Comparison of ENCODE assay signal across 8 cellular contexts in genomic region chr2:186575302-186575701, GRCh38. TPM values are rescaled to one million over a fixed set of nuclear protein-coding genes. Genes with fewer than 3 reads are reported as not detected.
A peak's percentile ranks its signal among the peaks of the same experiment; 100 is the strongest.
DNase-seq lines count a peak whose midpoint lies in the region; ATAC-seq and TF ChIP-seq lines count a peak whose summit lies in the region.

No MANE protein-coding gene starts in this region.

- no peaks in the 10 kb centered on the region for H3K27me3 ChIP-seq in SJCRH30
- no peaks in the 10 kb centered on the region for H3K27me3 ChIP-seq in sigmoid colon
- H3K27me3 ChIP-seq in H7 (ENCODE audit: control insufficient read depth, insufficient read depth, low read length): no peaks in the 10 kb centered on the region

- no peak for TF ChIP-seq CTCF in fibroblast of the aortic adventitia (IDR thresholded peaks at IDR 0.05; ENCODE audit: insufficient read depth, low read length)
- TF ChIP-seq CTCF in sigmoid colon (IDR thresholded peaks at IDR 0.05): no peak

- H3K9me3 ChIP-seq in SJCRH30 (replicated peaks) (no peaks in the 10 kb centered on the region), sigmoid colon (no peaks in the 10 kb centered on the region)

- 13 to 21% methylated on average over 1 of the region's 1 CpG for WGBS in sigmoid colon, 2 donors

- H3K27ac ChIP-seq in SJCRH30 (peak overlapping the region; percentile 15), sigmoid colon (peak overlapping the region in 3 of 4 donors; percentile 51 to 74 (median 59))

- no peak overlapping the region for H3K4me3 ChIP-seq in SJCRH30
- H3K4me3 ChIP-seq in fibroblast of the aortic adventitia (ENCODE audit: low read depth, low read length): no peak overlapping the region
- H3K4me3 ChIP-seq in sigmoid colon: no peak overlapping the region
- no peak overlapping the region for H3K4me3 ChIP-seq in H7 (ENCODE audit: insufficient read depth, low read depth, low read length)

- peak in 1 of 4 donors; percentile 29 for TF ChIP-seq EP300 in sigmoid colon (IDR thresholded peaks at IDR 0.05)

- no peak for TF ChIP-seq POLR2A in sigmoid colon (IDR thresholded peaks at IDR 0.05)

- ATAC-seq in HG03095 (IDR thresholded peaks at IDR 0.05; ENCODE audit: unreplicated experiment) (peak; percentile 68), GM18519 (IDR thresholded peaks at IDR 0.05; ENCODE audit: low FRiP score, unreplicated experiment) (no peak)

- peaks cover 13% of the 10 kb centered on the region for H3K4me1 ChIP-seq in SJCRH30
- peaks cover 0 to 25% (median 14%) of the 10 kb centered on the region in 4 donors for H3K4me1 ChIP-seq in sigmoid colon

- DNase-seq in GM04504 (ENCODE audit: low read depth) (peak; percentile 94), SJCRH30 (peak; percentile 90 to 93), fibroblast of the aortic adventitia (ENCODE audit: low read depth) (peak; percentile 99), sigmoid colon (no peak), H7 (no peak), germinal center (ENCODE audit: low spot score) (no peak)

- H3K36me3 ChIP-seq in SJCRH30 (no peaks in the 10 kb centered on the region), sigmoid colon (no peaks in the 10 kb centered on the region), H7 (replicated peaks; ENCODE audit: control insufficient read depth, insufficient read depth, low read length) (no peaks in the 10 kb centered on the region)

- intact Hi-C loops in sigmoid colon (cut with DNase I): no loop called here

RNA-seq across cellular contexts. Expression of gene ITGAV, which starts 14.6 kb away (rescaled TPM):
- total RNA-seq in SJCRH30 (2014; rRNA removed; shearing (Covaris generic)): 204 and 220 TPM in 2 replicates
- 174 and 193 TPM in 2 replicates for total RNA-seq in fibroblast of the aortic adventitia (ENCODE audit: low replicate concordance)
- total RNA-seq in sigmoid colon: 100 to 1,000 TPM in 1 of 4 donors, 10 to 100 TPM in 3; 67.1 to 117 (median 70.3) TPM
- polyA plus RNA-seq in sigmoid colon: 10 to 100 TPM in 1 of 3 donors, 1 to 10 TPM in 2; 3.6 to 15.4 (median 6.9) TPM
- total RNA-seq in H7 (2014; rRNA removed; shearing (Covaris generic)): 28.6 and 30.5 TPM in 2 replicates

Comparison
In these comparisons a context has a peak if more than half of its experiments do, and no peak if none do; other contexts are left out.
1. DNase-seq: peak in GM04504 (single experiment), SJCRH30 (2 of 2) and fibroblast of the aortic adventitia (single experiment); none in sigmoid colon (single experiment), H7 (single experiment) and germinal center (single experiment).